23 cellular contexts compared by ENCODE assay signal in genomic region chr15:29942548-29942947, GRCh38.
A peak's percentile ranks its signal among the peaks of the same experiment; 100 is the strongest.
DNase-seq lines count a peak whose midpoint lies in the region; ATAC-seq and TF ChIP-seq lines count a peak whose summit lies in the region.
"Had no signal": no experiment of that assay in that cellular context is flagged by ENCODE, and none has a peak within 500 bp of the region (broad histone marks: within the 10 kb centered on the region; RNA-seq: fewer than 3 reads in every experiment).

No MANE protein-coding gene starts in this region.

- no peaks in the 10 kb centered on the region for H3K9me3 Mint-ChIP-seq in endothelial cell (ENCODE audit: unreplicated experiment)
- H3K9me3 Mint-ChIP-seq: IgD-negative memory B cell had no signal

- H3K79me2 ChIP-seq in parathyroid adenoma: no peaks in the 10 kb centered on the region

- intact Hi-C loops in right cardiac atrium (cut with DNase I): no loop called here

- peak; percentile 47 to 52 for ATAC-seq in right cardiac atrium
- ATAC-seq: GM12878, Panc1 had no signal

- H3K4me2 ChIP-seq in parathyroid adenoma (ENCODE audit: low read length): no peak overlapping the region
- H3K4me2 ChIP-seq: A549, BLaER1 had no signal

- no peaks in the 10 kb centered on the region for H3K36me3 Mint-ChIP-seq in endothelial cell (ENCODE audit: low read depth, unreplicated experiment)
- H3K36me3 Mint-ChIP-seq: CD8-positive, alpha-beta memory T cell; IgD-negative memory B cell had no signal

- no peak overlapping the region for H3K9ac ChIP-seq in parathyroid adenoma
- H3K9ac ChIP-seq: BLaER1, GM23248 had no signal

- H3K9me3 ChIP-seq in right cardiac atrium (ENCODE audit: control insufficient read depth, low read length) (no peaks in the 10 kb centered on the region), right atrium auricular region (no peaks in the 10 kb centered on the region), parathyroid adenoma (ENCODE audit: control insufficient read depth, low read length) (no peaks in the 10 kb centered on the region), SJCRH30 (replicated peaks) (no peaks in the 10 kb centered on the region)
- H3K9me3 ChIP-seq: A549, BLaER1 had no signal

- WGBS in right cardiac atrium: 65% methylated on average over 7 of the region's 7 CpGs

- H3K4me1 ChIP-seq in right cardiac atrium (ENCODE audit: control insufficient read depth, insufficient read depth, low read length) (no peaks in the 10 kb centered on the region), right atrium auricular region (no peaks in the 10 kb centered on the region), parathyroid adenoma (no peaks in the 10 kb centered on the region), SJCRH30 (peaks cover 6% of the 10 kb centered on the region; the same call in 1 of the 2 replicates)
- H3K4me1 ChIP-seq: BLaER1 had no signal

- H3K4me1 Mint-ChIP-seq in endothelial cell (ENCODE audit: unreplicated experiment): no peaks in the 10 kb centered on the region
- H3K4me1 Mint-ChIP-seq: CD8-positive, alpha-beta memory T cell; IgD-negative memory B cell had no signal

- H3K36me3 ChIP-seq in right atrium auricular region (no peaks in the 10 kb centered on the region), parathyroid adenoma (ENCODE audit: control insufficient read depth, insufficient read depth, low read length) (no peaks in the 10 kb centered on the region), SJCRH30 (no peaks in the 10 kb centered on the region)
- H3K36me3 ChIP-seq: BLaER1 had no signal

- H3K27me3 ChIP-seq in right cardiac atrium (ENCODE audit: control insufficient read depth, insufficient read depth) (no peaks in the 10 kb centered on the region), right atrium auricular region (no peaks in the 10 kb centered on the region), parathyroid adenoma (ENCODE audit: control insufficient read depth, insufficient read depth, low read length) (no peaks in the 10 kb centered on the region), SJCRH30 (no peaks in the 10 kb centered on the region)
- H3K27me3 ChIP-seq: BLaER1 had no signal

- H3K27ac ChIP-seq in right cardiac atrium (ENCODE audit: low read length) (no peak overlapping the region), right atrium auricular region (no peak overlapping the region), parathyroid adenoma (no peak overlapping the region), SJCRH30 (no peak overlapping the region)
- H3K27ac ChIP-seq: A549, BLaER1, GM23248 had no signal

- H2AFZ ChIP-seq in parathyroid adenoma: peak overlapping the region; percentile 38
- H2AFZ ChIP-seq: GM23248 had no signal

- TF ChIP-seq CTCF in right atrium auricular region (IDR thresholded peaks at IDR 0.05) (no peak), endothelial cell (IDR thresholded peaks at IDR 0.05; ENCODE audit: unreplicated experiment) (peak; percentile 3), parathyroid adenoma (IDR thresholded peaks at IDR 0.05) (no peak)

- H3K4me3 ChIP-seq in right cardiac atrium (ENCODE audit: low read length) (no peak overlapping the region), right atrium auricular region (no peak overlapping the region), parathyroid adenoma (ENCODE audit: low read depth, low read length) (no peak overlapping the region), SJCRH30 (no peak overlapping the region)
- H3K4me3 ChIP-seq: A549, BLaER1, GM12878, GM23248 had no signal

- peak in 1 of 3 donors; percentile 72 for DNase-seq in right cardiac atrium
- no peak for DNase-seq in right atrium auricular region (ENCODE audit: low spot score)
- no peak for DNase-seq in endothelial cell (ENCODE audit: low spot score)
- DNase-seq in NCI-H1417 (lab: John Stamatoyannopoulos, UW): no peak
- DNase-seq in stimulated activated CD4-positive, alpha-beta T cell treated with anti-CD3 and anti-CD28 coated beads, Interleukin-4, amount 100 ng/mL, for 4 hours: no peak
- no peak for DNase-seq in SJCRH30
- DNase-seq: CD8-positive, alpha-beta memory T cell; EL; HCEC 1CT; NCI-H1048; NCI-H1436 treated with DMSO at 0.1 percent for 48 hours; NCI-H2029 treated with DMSO at 0.1 percent for 48 hours; NCI-H2171 treated with DMSO at 0.1 percent for 48 hours; NCI-H446; NCI-H526 treated with DMSO at 0.1 percent for 48 hours; SHP77 had no signal

- no peak overlapping the region for H3K27ac Mint-ChIP-seq in endothelial cell (ENCODE audit: unreplicated experiment)
- H3K27ac Mint-ChIP-seq: IgD-negative memory B cell had no signal

- no peak overlapping the region for H3K4me3 Mint-ChIP-seq in endothelial cell (ENCODE audit: unreplicated experiment)
- H3K4me3 Mint-ChIP-seq: CD8-positive, alpha-beta memory T cell; IgD-negative memory B cell had no signal

- H3K27me3 Mint-ChIP-seq in endothelial cell (ENCODE audit: unreplicated experiment): no peaks in the 10 kb centered on the region
- H3K27me3 Mint-ChIP-seq: IgD-negative memory B cell had no signal
